In the genomic region with DNA sequence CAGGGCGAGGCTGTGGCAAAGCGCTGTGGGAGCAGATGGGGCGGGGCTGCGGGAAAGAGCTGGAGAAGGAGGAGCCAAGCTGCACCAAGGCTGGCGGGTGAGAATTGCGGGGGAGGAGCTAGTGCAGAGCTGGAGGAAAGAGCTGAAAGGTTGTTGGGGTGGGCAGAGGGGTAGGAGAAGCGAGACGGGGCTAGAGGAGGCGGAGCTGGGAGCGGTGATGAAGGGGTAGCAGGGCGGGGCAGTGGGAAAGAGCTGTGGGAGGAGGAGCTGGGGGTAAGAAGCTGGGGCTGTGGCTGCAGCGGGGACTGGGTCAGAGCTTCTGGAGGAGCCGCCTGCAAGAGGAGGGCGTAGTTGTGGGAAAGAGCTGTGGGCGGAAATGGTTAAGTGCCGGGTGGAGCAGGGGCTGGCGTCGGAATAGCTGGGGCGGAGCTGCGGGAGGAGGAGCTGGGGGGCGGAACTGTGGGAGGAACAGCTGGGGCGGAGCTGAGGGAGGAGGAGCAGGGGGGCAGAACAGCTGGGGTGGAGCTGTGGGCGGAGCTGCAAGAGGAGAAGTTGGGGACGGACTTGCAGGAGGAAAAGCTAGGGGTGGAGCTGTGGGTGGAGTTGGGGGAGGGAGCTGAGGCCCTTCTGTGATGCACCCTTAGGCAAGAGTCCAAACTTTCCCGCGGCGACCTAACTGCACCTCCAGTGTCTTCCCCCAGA, we compare ENCODE assay signal across 8 cellular contexts. TPM values are rescaled to one million over a fixed set of nuclear protein-coding genes. Genes with fewer than 3 reads are reported as not detected.
DNase-seq lines count a peak whose midpoint lies in the region; ATAC-seq and TF ChIP-seq lines count a peak whose summit lies in the region.

No MANE protein-coding gene starts in this region.

- DNase-seq in NCI-H524 treated with DMSO at 0.1 percent for 48 hours (lab: John Stamatoyannopoulos, UW) (peak; percentile 93), coronary artery (ENCODE audit: low spot score) (peak; percentile 97), left kidney (ENCODE audit: low read depth, low spot score) (peak; percentile 97)
- peak; percentile 97 for DNase-seq in activated CD4-positive, alpha-beta T cell treated with anti-CD3 and anti-CD28 coated beads, Interleukin-2, amount 10 ng/mL, durations not matched to agents 24 days and 14 days
- peak; percentile 94 for DNase-seq in stimulated activated CD4-positive, alpha-beta T cell treated with anti-CD3 and anti-CD28 coated beads, Interleukin-1b, Interleukin-23, amount 100 ng/mL, for 48 hours

- H3K4me1 Mint-ChIP-seq in activated CD4-positive, alpha-beta T cell treated with anti-CD3 and anti-CD28 coated beads, Interleukin-2, amount 10 ng/mL, durations not matched to agents 24 days and 14 days = peaks cover 8% of the 10 kb centered on the region

- no peaks in the 10 kb centered on the region for H3K27me3 Mint-ChIP-seq in activated CD4-positive, alpha-beta T cell treated with anti-CD3 and anti-CD28 coated beads, Interleukin-2, amount 10 ng/mL, durations not matched to agents 24 days and 14 days

- H3K4me3 ChIP-seq in coronary artery = peak overlapping the region; percentile 76

- no peaks in the 10 kb centered on the region for H3K9me3 Mint-ChIP-seq in activated CD4-positive, alpha-beta T cell treated with anti-CD3 and anti-CD28 coated beads, Interleukin-2, amount 10 ng/mL, durations not matched to agents 24 days and 14 days

- TF ChIP-seq CTCF in C4-2B (conservative IDR thresholded peaks at IDR 0.05) (no peak; the same call in 1 of the 2 replicates), coronary artery (IDR thresholded peaks at IDR 0.05) (no peak)

- peak overlapping the region; percentile 92 for H3K4me3 Mint-ChIP-seq in activated CD4-positive, alpha-beta T cell treated with anti-CD3 and anti-CD28 coated beads, Interleukin-2, amount 10 ng/mL, durations not matched to agents 24 days and 14 days

- H3K36me3 Mint-ChIP-seq in activated CD4-positive, alpha-beta T cell treated with anti-CD3 and anti-CD28 coated beads, Interleukin-2, amount 10 ng/mL, durations not matched to agents 24 days and 14 days (ENCODE audit: low read depth) = peaks cover 10% of the 10 kb centered on the region

- peak; percentile 47 for ATAC-seq in GM19324 (IDR thresholded peaks at IDR 0.05; ENCODE audit: low FRiP score, unreplicated experiment)
- ATAC-seq in HG03460 (IDR thresholded peaks at IDR 0.05; ENCODE audit: unreplicated experiment) = peak; percentile 44

- intact Hi-C loops in activated CD4-positive, alpha-beta T cell treated with anti-CD3 and anti-CD28 coated beads, Interleukin-2, amount 10 ng/mL, durations not matched to agents 24 days and 14 days (cut with micrococcal nuclease) = no loop called here

- peak overlapping the region; percentile 95 for H3K27ac Mint-ChIP-seq in activated CD4-positive, alpha-beta T cell treated with anti-CD3 and anti-CD28 coated beads, Interleukin-2, amount 10 ng/mL, durations not matched to agents 24 days and 14 days

- H3K27ac ChIP-seq in C4-2B (peak overlapping the region; percentile 80), coronary artery (peak overlapping the region; percentile 86 to 98)

RNA-seq across cellular contexts. Expression of gene EOLA2, which starts 1.9 kb away (rescaled TPM):
- total RNA-seq in activated CD4-positive, alpha-beta T cell treated with anti-CD3 and anti-CD28 coated beads, Interleukin-2, amount 10 ng/mL, durations not matched to agents 24 days and 14 days = 49.2 and 50.0 TPM in 2 replicates

RNA-seq across cellular contexts. Expression of gene HSFX4, which starts 10.8 kb away (rescaled TPM):
- 0.17 TPM in 1 of 2 replicates, not detected in the other for total RNA-seq in activated CD4-positive, alpha-beta T cell treated with anti-CD3 and anti-CD28 coated beads, Interleukin-2, amount 10 ng/mL, durations not matched to agents 24 days and 14 days

RNA-seq across cellular contexts. Expression of gene MAGEA8, which starts 59.2 kb away (rescaled TPM):
- total RNA-seq in activated CD4-positive, alpha-beta T cell treated with anti-CD3 and anti-CD28 coated beads, Interleukin-2, amount 10 ng/mL, durations not matched to agents 24 days and 14 days = not detected in 2 replicates

Comparison
In these comparisons a context has a peak if more than half of its experiments do, and no peak if none do; other contexts are left out.
1. Peak in every context shown above with its lines: DNase-seq, ATAC-seq, H3K4me3 ChIP-seq and H3K27ac ChIP-seq.